Comparison of ENCODE assay signal across 20 cellular contexts in genomic region chr4:142155347-142155746, GRCh38.
DNase-seq lines count a peak whose midpoint lies in the region; ATAC-seq lines count a peak whose summit lies in the region.
"Had no signal": no experiment of that assay in that cellular context is flagged by ENCODE, and none has a peak within 500 bp of the region (broad histone marks: within the 10 kb centered on the region; RNA-seq: fewer than 3 reads in every experiment).

No MANE protein-coding gene starts in this region.

- no peak for DNase-seq in activated naive CD8-positive, alpha-beta T cell treated with anti-CD3 and anti-CD28 coated beads, Interleukin-2, amount 50 U/mL, for 24 hours
- peak; percentile 43 for DNase-seq in RPMI7951 (ENCODE audit: low read depth)
- no peak for DNase-seq in left ventricle myocardium superior
- peak; percentile 9 for DNase-seq in retina
- DNase-seq in stimulated activated CD4-positive, alpha-beta T cell treated with anti-CD3 and anti-CD28 coated beads, Interleukin-1b, Interleukin-23, amount 100 ng/mL, for 48 hours = no peak
- DNase-seq in CD4-positive, alpha-beta memory T cell = no peak
- DNase-seq: DMS53, MV-4-11, NCI-H1105 treated with DMSO at 0.1 percent for 48 hours, NCI-H2029 treated with DMSO at 0.1 percent for 48 hours, NCI-H2171, NCI-H345, NCI-H524 treated with DMSO at 0.1 percent for 48 hours, NCI-H82 had no signal

- intact Hi-C loops in left ventricle myocardium superior (cut with micrococcal nuclease) = no loop called here
- intact Hi-C loops in CD4-positive, alpha-beta memory T cell (cut with micrococcal nuclease) = no loop called here

- H3K36me3 Mint-ChIP-seq in activated naive CD8-positive, alpha-beta T cell = peaks cover 24% of the 10 kb centered on the region
- peaks cover 41% of the 10 kb centered on the region for H3K36me3 Mint-ChIP-seq in activated naive CD8-positive, alpha-beta T cell treated with anti-CD3 and anti-CD28 coated beads, Interleukin-2, amount 50 U/mL, for 24 hours (ENCODE audit: low read depth)
- peaks cover 51 to 75% of the 10 kb centered on the region in 2 donors for H3K36me3 Mint-ChIP-seq in CD4-positive, alpha-beta memory T cell
- H3K36me3 Mint-ChIP-seq: IgD-negative memory B cell had no signal

- no peak overlapping the region for H3K27ac ChIP-seq in CD4-positive, alpha-beta memory T cell (ENCODE audit: low read depth, low read length)
- H3K27ac ChIP-seq: 22Rv1, C4-2B had no signal

- H3K4me1 Mint-ChIP-seq in activated naive CD8-positive, alpha-beta T cell (ENCODE audit: low read depth) = peaks cover 14% of the 10 kb centered on the region
- H3K4me1 Mint-ChIP-seq in activated naive CD8-positive, alpha-beta T cell treated with anti-CD3 and anti-CD28 coated beads, Interleukin-2, amount 50 U/mL, for 24 hours = peaks cover 2% of the 10 kb centered on the region
- peaks cover 29 to 46% (median 37%) of the 10 kb centered on the region in 4 donors for H3K4me1 Mint-ChIP-seq in CD4-positive, alpha-beta memory T cell
- H3K4me1 Mint-ChIP-seq: IgD-negative memory B cell had no signal

- no peaks in the 10 kb centered on the region for H3K9me3 Mint-ChIP-seq in activated naive CD8-positive, alpha-beta T cell (ENCODE audit: low read depth)
- no peaks in the 10 kb centered on the region for H3K9me3 Mint-ChIP-seq in activated naive CD8-positive, alpha-beta T cell treated with anti-CD3 and anti-CD28 coated beads, Interleukin-2, amount 50 U/mL, for 24 hours
- H3K9me3 Mint-ChIP-seq in CD4-positive, alpha-beta memory T cell = peaks cover 0 to 4% (median 0%) of the 10 kb centered on the region in 8 donors
- H3K9me3 Mint-ChIP-seq: IgD-negative memory B cell had no signal

- no peaks in the 10 kb centered on the region for H3K27me3 ChIP-seq in CD4-positive, alpha-beta memory T cell (ENCODE audit: insufficient read depth, low read length)

- no peak overlapping the region for H3K4me3 ChIP-seq in CD4-positive, alpha-beta memory T cell (ENCODE audit: low read length in 2 of 2)

- CTCF ChIA-PET in CD4-positive, alpha-beta memory T cell (lab: Charles Lee; ENCODE audit: partially characterized antibody) = interaction anchor here (1.0 kb wide), 1 partner anchor 11 kb away, joined by 3 read pairs; no protein-coding TSS in a partner anchor

- POLR2A ChIA-PET in CD4-positive, alpha-beta memory T cell (lab: Charles Lee; ENCODE audit: partially characterized antibody) = interaction anchor here (1.1 kb wide), 1 partner anchor 8 kb away, joined by 3 read pairs; no protein-coding TSS in a partner anchor

- peak overlapping the region; percentile 54 for H3K27ac Mint-ChIP-seq in activated naive CD8-positive, alpha-beta T cell
- no peak overlapping the region for H3K27ac Mint-ChIP-seq in activated naive CD8-positive, alpha-beta T cell treated with anti-CD3 and anti-CD28 coated beads, Interleukin-2, amount 50 U/mL, for 24 hours
- H3K27ac Mint-ChIP-seq in CD4-positive, alpha-beta memory T cell = no peak overlapping the region
- H3K27ac Mint-ChIP-seq: IgD-negative memory B cell had no signal

- H3K4me3 Mint-ChIP-seq in activated naive CD8-positive, alpha-beta T cell = no peak overlapping the region
- H3K4me3 Mint-ChIP-seq in activated naive CD8-positive, alpha-beta T cell treated with anti-CD3 and anti-CD28 coated beads, Interleukin-2, amount 50 U/mL, for 24 hours = no peak overlapping the region
- no peak overlapping the region for H3K4me3 Mint-ChIP-seq in CD4-positive, alpha-beta memory T cell
- H3K4me3 Mint-ChIP-seq: IgD-negative memory B cell had no signal

- H3K36me3 ChIP-seq in CD4-positive, alpha-beta memory T cell (ENCODE audit: insufficient read depth, low read length) = peaks cover 26% of the 10 kb centered on the region

- no peaks in the 10 kb centered on the region for H3K27me3 Mint-ChIP-seq in activated naive CD8-positive, alpha-beta T cell
- H3K27me3 Mint-ChIP-seq in activated naive CD8-positive, alpha-beta T cell treated with anti-CD3 and anti-CD28 coated beads, Interleukin-2, amount 50 U/mL, for 24 hours = no peaks in the 10 kb centered on the region
- H3K27me3 Mint-ChIP-seq in CD4-positive, alpha-beta memory T cell = no peaks in the 10 kb centered on the region
- H3K27me3 Mint-ChIP-seq: IgD-negative memory B cell had no signal

- H3K9me3 ChIP-seq in CD4-positive, alpha-beta memory T cell (ENCODE audit: control insufficient read depth in 1 of 2, low read length in 2 of 2) = no peaks in the 10 kb centered on the region

- peaks cover 4% of the 10 kb centered on the region for H3K4me1 ChIP-seq in CD4-positive, alpha-beta memory T cell (ENCODE audit: insufficient read depth, low read length)

- no peak for ATAC-seq in activated naive CD8-positive, alpha-beta T cell treated with anti-CD3 and anti-CD28 coated beads, Interleukin-2, amount 50 U/mL, for 24 hours
- ATAC-seq in left ventricle myocardium superior (peak; percentile 72), HG03108 (IDR thresholded peaks at IDR 0.05; ENCODE audit: unreplicated experiment) (no peak)
- ATAC-seq: Panc1 had no signal

Comparison
In these comparisons a context has a peak if more than half of its experiments do, and no peak if none do; other contexts are left out.
1. DNase-seq: peak in RPMI7951 (single experiment) and retina (single experiment); none in activated naive CD8-positive, alpha-beta T cell treated with anti-CD3 and anti-CD28 coated beads, Interleukin-2, amount 50 U/mL, for 24 hours (single experiment), left ventricle myocardium superior (single experiment), stimulated activated CD4-positive, alpha-beta T cell treated with anti-CD3 and anti-CD28 coated beads, Interleukin-1b, Interleukin-23, amount 100 ng/mL, for 48 hours (single experiment) and CD4-positive, alpha-beta memory T cell (0 of 5).